1 cellular context compared by ENCODE assay signal in genomic region chr20:4135385-4136077, GRCh38.
TF ChIP-seq lines count a peak whose summit lies in the region.

No MANE protein-coding gene starts in this region.

TF ChIP-seq in K562, 482 proteins besides CTCF, POLR2A, EP300 and RAD21 (continues in another document):
- TF ChIP-seq, protein P1, sequence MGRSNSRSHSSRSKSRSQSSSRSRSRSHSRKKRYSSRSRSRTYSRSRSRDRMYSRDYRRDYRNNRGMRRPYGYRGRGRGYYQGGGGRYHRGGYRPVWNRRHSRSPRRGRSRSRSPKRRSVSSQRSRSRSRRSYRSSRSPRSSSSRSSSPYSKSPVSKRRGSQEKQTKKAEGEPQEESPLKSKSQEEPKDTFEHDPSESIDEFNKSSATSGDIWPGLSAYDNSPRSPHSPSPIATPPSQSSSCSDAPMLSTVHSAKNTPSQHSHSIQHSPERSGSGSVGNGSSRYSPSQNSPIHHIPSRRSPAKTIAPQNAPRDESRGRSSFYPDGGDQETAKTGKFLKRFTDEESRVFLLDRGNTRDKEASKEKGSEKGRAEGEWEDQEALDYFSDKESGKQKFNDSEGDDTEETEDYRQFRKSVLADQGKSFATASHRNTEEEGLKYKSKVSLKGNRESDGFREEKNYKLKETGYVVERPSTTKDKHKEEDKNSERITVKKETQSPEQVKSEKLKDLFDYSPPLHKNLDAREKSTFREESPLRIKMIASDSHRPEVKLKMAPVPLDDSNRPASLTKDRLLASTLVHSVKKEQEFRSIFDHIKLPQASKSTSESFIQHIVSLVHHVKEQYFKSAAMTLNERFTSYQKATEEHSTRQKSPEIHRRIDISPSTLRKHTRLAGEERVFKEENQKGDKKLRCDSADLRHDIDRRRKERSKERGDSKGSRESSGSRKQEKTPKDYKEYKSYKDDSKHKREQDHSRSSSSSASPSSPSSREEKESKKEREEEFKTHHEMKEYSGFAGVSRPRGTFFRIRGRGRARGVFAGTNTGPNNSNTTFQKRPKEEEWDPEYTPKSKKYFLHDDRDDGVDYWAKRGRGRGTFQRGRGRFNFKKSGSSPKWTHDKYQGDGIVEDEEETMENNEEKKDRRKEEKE (IDR thresholded peaks at IDR 0.05; ENCODE audit: borderline replicate concordance in 1 of 2, control insufficient read depth in 1 of 2, low read depth in 2 of 2, low read length in 1 of 2), result no peak
- peak; percentile 52; the same call in 1 of the 2 replicates for TF ChIP-seq ARID1B (IDR thresholded peaks at IDR 0.05)
- no peak for TF ChIP-seq LEF1 (IDR thresholded peaks at IDR 0.05)
- TF ChIP-seq MBD2 (IDR thresholded peaks at IDR 0.05; ENCODE audit: borderline replicate concordance, low read depth), result no peak
- TF ChIP-seq, protein P2, sequence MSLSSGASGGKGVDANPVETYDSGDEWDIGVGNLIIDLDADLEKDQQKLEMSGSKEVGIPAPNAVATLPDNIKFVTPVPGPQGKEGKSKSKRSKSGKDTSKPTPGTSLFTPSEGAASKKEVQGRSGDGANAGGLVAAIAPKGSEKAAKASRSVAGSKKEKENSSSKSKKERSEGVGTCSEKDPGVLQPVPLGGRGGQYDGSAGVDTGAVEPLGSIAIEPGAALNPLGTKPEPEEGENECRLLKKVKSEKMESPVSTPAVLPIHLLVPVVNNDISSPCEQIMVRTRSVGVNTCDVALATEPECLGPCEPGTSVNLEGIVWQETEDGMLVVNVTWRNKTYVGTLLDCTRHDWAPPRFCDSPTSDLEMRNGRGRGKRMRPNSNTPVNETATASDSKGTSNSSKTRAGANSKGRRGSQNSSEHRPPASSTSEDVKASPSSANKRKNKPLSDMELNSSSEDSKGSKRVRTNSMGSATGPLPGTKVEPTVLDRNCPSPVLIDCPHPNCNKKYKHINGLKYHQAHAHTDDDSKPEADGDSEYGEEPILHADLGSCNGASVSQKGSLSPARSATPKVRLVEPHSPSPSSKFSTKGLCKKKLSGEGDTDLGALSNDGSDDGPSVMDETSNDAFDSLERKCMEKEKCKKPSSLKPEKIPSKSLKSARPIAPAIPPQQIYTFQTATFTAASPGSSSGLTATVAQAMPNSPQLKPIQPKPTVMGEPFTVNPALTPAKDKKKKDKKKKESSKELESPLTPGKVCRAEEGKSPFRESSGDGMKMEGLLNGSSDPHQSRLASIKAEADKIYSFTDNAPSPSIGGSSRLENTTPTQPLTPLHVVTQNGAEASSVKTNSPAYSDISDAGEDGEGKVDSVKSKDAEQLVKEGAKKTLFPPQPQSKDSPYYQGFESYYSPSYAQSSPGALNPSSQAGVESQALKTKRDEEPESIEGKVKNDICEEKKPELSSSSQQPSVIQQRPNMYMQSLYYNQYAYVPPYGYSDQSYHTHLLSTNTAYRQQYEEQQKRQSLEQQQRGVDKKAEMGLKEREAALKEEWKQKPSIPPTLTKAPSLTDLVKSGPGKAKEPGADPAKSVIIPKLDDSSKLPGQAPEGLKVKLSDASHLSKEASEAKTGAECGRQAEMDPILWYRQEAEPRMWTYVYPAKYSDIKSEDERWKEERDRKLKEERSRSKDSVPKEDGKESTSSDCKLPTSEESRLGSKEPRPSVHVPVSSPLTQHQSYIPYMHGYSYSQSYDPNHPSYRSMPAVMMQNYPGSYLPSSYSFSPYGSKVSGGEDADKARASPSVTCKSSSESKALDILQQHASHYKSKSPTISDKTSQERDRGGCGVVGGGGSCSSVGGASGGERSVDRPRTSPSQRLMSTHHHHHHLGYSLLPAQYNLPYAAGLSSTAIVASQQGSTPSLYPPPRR (CRISPR knock-in tag; IDR thresholded peaks at IDR 0.05; ENCODE audit: borderline replicate concordance), result no peak
- TF ChIP-seq MCM7 (IDR thresholded peaks at IDR 0.05), result no peak
- no peak for TF ChIP-seq TAL1 (IDR thresholded peaks at IDR 0.05)
- TF ChIP-seq MXI1 (IDR thresholded peaks at IDR 0.05; ENCODE audit: low read depth, low read length), result no peak
- peak; percentile 34 for TF ChIP-seq CEBPB (tag; IDR thresholded peaks at IDR 0.05)
- TF ChIP-seq C11orf30 (IDR thresholded peaks at IDR 0.05; ENCODE audit: low read depth), result peak; percentile 46; the same call in 1 of the 2 replicates
- TF ChIP-seq RCOR1 (IDR thresholded peaks at IDR 0.05; ENCODE audit: borderline replicate concordance in 1 of 2, low read depth in 2 of 2, low read length in 2 of 2), result peak in 1 of 2 experiments; percentile 27; a peak in 1 of 4 replicates
- TF ChIP-seq CEBPG (CRISPR knock-in tag; IDR thresholded peaks at IDR 0.05), result no peak
- TF ChIP-seq CEBPG (tag; conservative IDR thresholded peaks at IDR 0.05 in 1 of 2, IDR thresholded peaks at IDR 0.05 in 1 of 2), result peak in 1 of 2 experiments; percentile 44; a peak in 1 of 4 replicates
- peak; percentile 72; the same call in 1 of the 2 replicates for TF ChIP-seq SMARCE1 (IDR thresholded peaks at IDR 0.05)
- TF ChIP-seq SMAD2 (IDR thresholded peaks at IDR 0.05; ENCODE audit: low read depth, low read length), result no peak
- no peak for TF ChIP-seq ARID2 (IDR thresholded peaks at IDR 0.05)
- peak; percentile 87 for TF ChIP-seq ATF3 (IDR thresholded peaks at IDR 0.05)
- no peak for TF ChIP-seq ATF3 (CRISPR knock-in tag; conservative IDR thresholded peaks at IDR 0.05)
- TF ChIP-seq IFI16 (CRISPR knock-in tag; IDR thresholded peaks at IDR 0.05), result no peak
- no peak for TF ChIP-seq NR2C2 (CRISPR knock-in tag; IDR thresholded peaks at IDR 0.05)
- TF ChIP-seq NR2C2 (tag; IDR thresholded peaks at IDR 0.05), result peak; percentile 15; the same call in 1 of the 2 replicates
- TF ChIP-seq ZBTB43 (CRISPR knock-in tag; IDR thresholded peaks at IDR 0.05), result no peak
- peak; percentile 43; the same call in 1 of the 2 replicates for TF ChIP-seq ETV5 (CRISPR knock-in tag; IDR thresholded peaks at IDR 0.05; ENCODE audit: low read depth)
- TF ChIP-seq GMEB1 (CRISPR knock-in tag; IDR thresholded peaks at IDR 0.05), result no peak
- TF ChIP-seq, protein P3, sequence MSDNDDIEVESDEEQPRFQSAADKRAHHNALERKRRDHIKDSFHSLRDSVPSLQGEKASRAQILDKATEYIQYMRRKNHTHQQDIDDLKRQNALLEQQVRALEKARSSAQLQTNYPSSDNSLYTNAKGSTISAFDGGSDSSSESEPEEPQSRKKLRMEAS (CRISPR knock-in tag; IDR thresholded peaks at IDR 0.05), result no peak
- TF ChIP-seq RNF2 (IDR thresholded peaks at IDR 0.05), result no peak
- TF ChIP-seq, protein P4, sequence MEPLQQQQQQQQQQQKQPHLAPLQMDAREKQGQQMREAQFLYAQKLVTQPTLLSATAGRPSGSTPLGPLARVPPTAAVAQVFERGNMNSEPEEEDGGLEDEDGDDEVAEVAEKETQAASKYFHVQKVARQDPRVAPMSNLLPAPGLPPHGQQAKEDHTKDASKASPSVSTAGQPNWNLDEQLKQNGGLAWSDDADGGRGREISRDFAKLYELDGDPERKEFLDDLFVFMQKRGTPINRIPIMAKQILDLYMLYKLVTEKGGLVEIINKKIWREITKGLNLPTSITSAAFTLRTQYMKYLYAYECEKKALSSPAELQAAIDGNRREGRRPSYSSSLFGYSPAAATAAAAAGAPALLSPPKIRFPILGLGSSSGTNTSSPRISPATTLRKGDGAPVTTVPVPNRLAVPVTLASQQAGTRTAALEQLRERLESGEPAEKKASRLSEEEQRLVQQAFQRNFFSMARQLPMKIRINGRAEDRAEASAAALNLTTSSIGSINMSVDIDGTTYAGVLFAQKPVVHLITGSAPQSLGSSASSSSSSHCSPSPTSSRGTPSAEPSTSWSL (CRISPR knock-in tag; IDR thresholded peaks at IDR 0.05; ENCODE audit: borderline replicate concordance), result no peak
- peak; percentile 54 for TF ChIP-seq NFE2 (IDR thresholded peaks at IDR 0.05; ENCODE audit: low read depth)
- 0 out of 2 replicates have a peak, but pooled peaks have one; percentile 24 for TF ChIP-seq SOX6 (IDR thresholded peaks at IDR 0.05)
- peak; percentile 94 for TF ChIP-seq FOSL1 (tag; conservative IDR thresholded peaks at IDR 0.05)
- TF ChIP-seq MLX (CRISPR knock-in tag; conservative IDR thresholded peaks at IDR 0.05), result 0 out of 4 replicates have a peak, but pooled peaks of 1 of the 2 experiments have one; percentile 34
- TF ChIP-seq HNRNPUL1 (IDR thresholded peaks at IDR 0.05; ENCODE audit: low read length), result no peak
- TF ChIP-seq TEAD4 (IDR thresholded peaks at IDR 0.05; ENCODE audit: low read length), result no peak
- no peak for TF ChIP-seq TEAD4 (CRISPR knock-in tag; IDR thresholded peaks at IDR 0.05; ENCODE audit: borderline replicate concordance)
- TF ChIP-seq PRDM10 (IDR thresholded peaks at IDR 0.05; ENCODE audit: partially characterized antibody), result peak; percentile 48
- TF ChIP-seq ZZZ3 (IDR thresholded peaks at IDR 0.05), result no peak
- TF ChIP-seq SMARCA4 (IDR thresholded peaks at IDR 0.05), result peak; percentile 44; the same call in 1 of the 2 replicates
- no peak for TF ChIP-seq NFYB (IDR thresholded peaks at IDR 0.05; ENCODE audit: extremely low read depth, insufficient read length)
- TF ChIP-seq JUN (IDR thresholded peaks at IDR 0.05; ENCODE audit: borderline replicate concordance, low read depth, low read length), result peak; percentile 78
- TF ChIP-seq JUN (CRISPR knock-in tag; IDR thresholded peaks at IDR 0.05; ENCODE audit: borderline replicate concordance), result no peak
- TF ChIP-seq DMBX1 (CRISPR knock-in tag; IDR thresholded peaks at IDR 0.05; ENCODE audit: borderline replicate concordance), result no peak
- no peak for TF ChIP-seq CSDE1 (IDR thresholded peaks at IDR 0.05)
- no peak for TF ChIP-seq ZNF444 (CRISPR knock-in tag; IDR thresholded peaks at IDR 0.05)
- peak; percentile 63 for TF ChIP-seq CTBP1 (IDR thresholded peaks at IDR 0.05; ENCODE audit: borderline replicate concordance)
- TF ChIP-seq PCBP2 (IDR thresholded peaks at IDR 0.05; ENCODE audit: low read depth, low read length, poor library complexity, severe bottlenecking), result no peak
- TF ChIP-seq MAZ (CRISPR knock-in tag; conservative IDR thresholded peaks at IDR 0.05 in 1 of 2, IDR thresholded peaks at IDR 0.05 in 1 of 2), result no peak
- TF ChIP-seq CREBBP (IDR thresholded peaks at IDR 0.05; ENCODE audit: low read depth, low read length), result no peak
- 0 out of 2 replicates have a peak, but pooled peaks have one; percentile 11 for TF ChIP-seq ZNF589 (CRISPR knock-in tag; IDR thresholded peaks at IDR 0.05; ENCODE audit: low read depth)
- peak; percentile 29 for TF ChIP-seq FOS (IDR thresholded peaks at IDR 0.05; ENCODE audit: extremely low read depth, insufficient read length)
- TF ChIP-seq JUND (IDR thresholded peaks at IDR 0.05; ENCODE audit: borderline replicate concordance, low read depth, low read length), result peak; percentile 84
- TF ChIP-seq JUND (tag; IDR thresholded peaks at IDR 0.05; ENCODE audit: borderline replicate concordance, low read depth, low read length), result peak; percentile 64; the same call in 1 of the 3 replicates
- 0 out of 2 replicates have a peak, but pooled peaks have one; percentile 26 for TF ChIP-seq MTA3 (IDR thresholded peaks at IDR 0.05; ENCODE audit: borderline replicate concordance)
